In the genomic region with DNA sequence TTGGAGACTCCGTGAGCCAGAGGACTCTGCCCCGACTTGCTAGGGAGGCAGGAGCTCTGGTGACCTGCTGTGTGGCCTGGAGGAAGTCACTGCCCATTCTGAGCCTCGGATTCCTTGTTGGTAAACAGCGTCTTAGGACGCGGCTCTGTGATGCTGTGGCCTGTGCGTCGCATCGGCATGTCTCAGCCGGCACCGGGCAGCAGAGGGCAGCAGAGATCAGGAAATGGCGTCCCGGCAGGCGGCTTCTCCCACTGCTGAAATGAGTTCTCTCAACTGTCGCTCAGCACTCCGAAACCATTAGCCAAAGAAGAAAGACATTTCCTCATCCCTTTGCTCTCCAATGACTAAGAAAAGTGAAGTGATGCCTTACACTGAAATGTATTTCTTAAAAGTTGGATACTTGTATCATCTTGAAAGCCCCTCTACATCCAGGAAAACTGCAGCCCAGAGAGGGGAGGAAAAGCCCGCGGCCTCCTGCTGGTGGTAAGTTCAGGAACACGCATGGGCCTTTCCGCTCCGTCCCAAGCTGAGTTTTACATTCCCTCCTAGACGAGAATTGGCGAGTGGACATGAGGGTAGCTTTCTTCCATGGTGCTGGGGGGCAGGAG, we compare ENCODE assay signal across 9 cellular contexts.
DNase-seq lines count a peak whose midpoint lies in the region; ATAC-seq and TF ChIP-seq lines count a peak whose summit lies in the region.
"Had no signal": no experiment of that assay in that cellular context is flagged by ENCODE, and none has a peak within 500 bp of the region (broad histone marks: within the 10 kb centered on the region; RNA-seq: fewer than 3 reads in every experiment).

No MANE protein-coding gene starts in this region.

- H3K36me3 ChIP-seq in Caco-2 (ENCODE audit: control insufficient read depth, insufficient read depth, low read length) = no peaks in the 10 kb centered on the region
- no peaks in the 10 kb centered on the region for H3K36me3 ChIP-seq in PC-9 (ENCODE audit: low read depth)
- no peaks in the 10 kb centered on the region for H3K36me3 ChIP-seq in esophagus squamous epithelium

- TF ChIP-seq CTCF in Caco-2 (IDR thresholded peaks at IDR 0.05; ENCODE audit: insufficient read depth in 1 of 2, low read depth in 1 of 2, low read length in 1 of 2, severe bottlenecking in 1 of 2, unreplicated experiment in 1 of 2) = peak; percentile 85 to 93
- peak; percentile 91 for TF ChIP-seq CTCF in GM20000 (IDR thresholded peaks at IDR 0.05; ENCODE audit: extremely low read depth, missing control alignments)
- peak; percentile 80 for TF ChIP-seq CTCF in PC-9 (conservative IDR thresholded peaks at IDR 0.05)
- peak; percentile 52 to 94 (median 90) for TF ChIP-seq CTCF in esophagus squamous epithelium (IDR thresholded peaks at IDR 0.05)
- TF ChIP-seq CTCF in nephron progenitor cell (IDR thresholded peaks at IDR 0.05) = peak; percentile 82

- intact Hi-C loops in Caco-2 (cut with micrococcal nuclease; ENCODE audit: unreplicated experiment) = loop anchor here (1.0 to 10.0 kb wide), 10 partner anchors 36 to 959 kb away; no protein-coding TSS in a partner anchor
- intact Hi-C loops in PC-9 (cut with micrococcal nuclease; ENCODE audit: unreplicated experiment) = loop anchor here (2.0 to 10.0 kb wide), 4 partner anchors 662 to 958 kb away; no protein-coding TSS in a partner anchor
- intact Hi-C loops in esophagus squamous epithelium (cut with DNase I) = loop anchor here (5.0 kb wide), 1 partner anchor 794 kb away; no protein-coding TSS in a partner anchor

- H3K4me1 Mint-ChIP-seq in Caco-2 (ENCODE audit: low read depth, unreplicated experiment) = peaks cover 13% of the 10 kb centered on the region
- peaks cover 7% of the 10 kb centered on the region for H3K4me1 Mint-ChIP-seq in activated T-cell treated with anti-CD3 and anti-CD28 coated beads, Interleukin-2, amount 50 U/mL, for 24 hours (ENCODE audit: low read depth)
- peaks cover 21% of the 10 kb centered on the region for H3K4me1 Mint-ChIP-seq in nephron progenitor cell

- no peak overlapping the region for H2AFZ ChIP-seq in PC-9

- H3K27me3 Mint-ChIP-seq in Caco-2 (ENCODE audit: insufficient read depth, unreplicated experiment) = no peaks in the 10 kb centered on the region
- peaks cover 34% of the 10 kb centered on the region for H3K27me3 Mint-ChIP-seq in activated T-cell treated with anti-CD3 and anti-CD28 coated beads, Interleukin-2, amount 50 U/mL, for 24 hours
- H3K27me3 Mint-ChIP-seq in nephron progenitor cell (ENCODE audit: low read depth, poor library complexity) = peaks cover 21% of the 10 kb centered on the region

- ATAC-seq in stimulated activated naive CD8-positive, alpha-beta T cell treated with anti-CD3 and anti-CD28 coated beads, Interleukin-15, Interleukin-2, amounts not matched to agents 100 U/mL and 50 U/mL, for 24 hours = peak; percentile 82

- no peaks in the 10 kb centered on the region for H3K36me3 Mint-ChIP-seq in Caco-2 (ENCODE audit: insufficient read depth, unreplicated experiment)
- no peaks in the 10 kb centered on the region for H3K36me3 Mint-ChIP-seq in activated T-cell treated with anti-CD3 and anti-CD28 coated beads, Interleukin-2, amount 50 U/mL, for 24 hours (ENCODE audit: low read depth)
- H3K36me3 Mint-ChIP-seq in nephron progenitor cell (ENCODE audit: low read depth) = no peaks in the 10 kb centered on the region

- H3K4me3 Mint-ChIP-seq in Caco-2 (ENCODE audit: unreplicated experiment) (no peak overlapping the region), nephron progenitor cell (no peak overlapping the region)
- no peak overlapping the region for H3K4me3 Mint-ChIP-seq in activated T-cell treated with anti-CD3 and anti-CD28 coated beads, Interleukin-2, amount 50 U/mL, for 24 hours

- H3K4me3 ChIP-seq in Caco-2 (ENCODE audit: low read depth, low read length) (no peak overlapping the region), PC-9 (no peak overlapping the region), esophagus squamous epithelium (no peak overlapping the region)

- H3F3A ChIP-seq in PC-9 (ENCODE audit: insufficient read depth, low read depth) = no peaks in the 10 kb centered on the region

- DNase-seq in Caco-2 (peak; percentile 81 to 92), GM20000 (ENCODE audit: low spot score) (peak; percentile 79), HT-29 (ENCODE audit: low spot score) (peak; percentile 92), PC-9 (peak; percentile 44 to 57), esophagus squamous epithelium (lab: John Stamatoyannopoulos, UW) (peak; percentile 11), nephron progenitor cell (peak; percentile 92)
- DNase-seq in activated T-cell treated with anti-CD3 and anti-CD28 coated beads, Interleukin-2, amount 50 U/mL, for 24 hours = peak; percentile 85
- peak; percentile 85 for DNase-seq in stimulated activated naive CD8-positive, alpha-beta T cell treated with anti-CD3 and anti-CD28 coated beads, Interleukin-15, Interleukin-2, amounts not matched to agents 100 U/mL and 50 U/mL, for 24 hours

- H3K27ac ChIP-seq in PC-9 = no peak overlapping the region
- H3K27ac ChIP-seq in esophagus squamous epithelium = peak overlapping the region in 2 of 4 donors; percentile 8 to 23
- H3K27ac ChIP-seq: epithelial cell of prostate had no signal

- POLR2A ChIA-PET in Caco-2 (lab: Charles Lee) (no interaction called here), PC-9 (lab: Charles Lee; ENCODE audit: unreplicated experiment) (no interaction called here)

- H3K9me3 Mint-ChIP-seq in Caco-2 (ENCODE audit: unreplicated experiment) (no peaks in the 10 kb centered on the region), nephron progenitor cell (no peaks in the 10 kb centered on the region)
- no peaks in the 10 kb centered on the region for H3K9me3 Mint-ChIP-seq in activated T-cell treated with anti-CD3 and anti-CD28 coated beads, Interleukin-2, amount 50 U/mL, for 24 hours

- H3K4me2 ChIP-seq in PC-9 = no peak overlapping the region

- BruUV-seq in Caco-2 (replicated peaks; lab: Mats Ljungman, UMichigan) (no TSS peak), PC-9 (replicated peaks; lab: Mats Ljungman, UMichigan) (no TSS peak)

- CTCF ChIA-PET in Caco-2 (lab: Charles Lee) = interaction anchor here (0.6 to 1.2 kb wide), 4 partner anchors 28 to 531 kb away, joined by 3 to 7 read pairs (median 4); no protein-coding TSS in a partner anchor
- CTCF ChIA-PET in PC-9 (lab: Charles Lee) = no interaction called here

- H4K20me1 ChIP-seq in PC-9 (ENCODE audit: insufficient read depth) = no peaks in the 10 kb centered on the region

- H3K4me1 ChIP-seq in Caco-2 = peaks cover 13% of the 10 kb centered on the region
- H3K4me1 ChIP-seq in PC-9 (replicated peaks; ENCODE audit: insufficient read depth) = no peaks in the 10 kb centered on the region
- peaks cover 3 to 43% (median 25%) of the 10 kb centered on the region in 3 donors for H3K4me1 ChIP-seq in esophagus squamous epithelium

- WGBS in esophagus squamous epithelium, 2 donors = 31 to 33% methylated on average over 12 of the region's 23 CpGs

- H3K27me3 ChIP-seq in Caco-2 (replicated peaks; ENCODE audit: control insufficient read depth, insufficient read depth, low read length) (no peaks in the 10 kb centered on the region), PC-9 (ENCODE audit: insufficient read depth, low read depth) (peaks cover 38% of the 10 kb centered on the region), esophagus squamous epithelium (peaks cover 0 to 10% (median 0%) of the 10 kb centered on the region in 4 donors)

- no peaks in the 10 kb centered on the region for H3K9me3 ChIP-seq in Caco-2
- no peaks in the 10 kb centered on the region for H3K9me3 ChIP-seq in PC-9 (ENCODE audit: insufficient read depth, low read depth)
- no peaks in the 10 kb centered on the region for H3K9me3 ChIP-seq in esophagus squamous epithelium

- H3K27ac Mint-ChIP-seq in Caco-2 (ENCODE audit: unreplicated experiment) (peak overlapping the region; percentile 83), nephron progenitor cell (no peak overlapping the region)
- H3K27ac Mint-ChIP-seq in activated T-cell treated with anti-CD3 and anti-CD28 coated beads, Interleukin-2, amount 50 U/mL, for 24 hours = no peak overlapping the region

- no peaks in the 10 kb centered on the region for H3K79me2 ChIP-seq in PC-9 (ENCODE audit: low read depth)

- H3K9me2 ChIP-seq in PC-9 (ENCODE audit: insufficient read depth) = no peaks in the 10 kb centered on the region

- TF ChIP-seq POLR2A in esophagus squamous epithelium (IDR thresholded peaks at IDR 0.05) = no peak

Comparison
In these comparisons a context has a peak if more than half of its experiments do, and no peak if none do; other contexts are left out.
1. DNase-seq: peak in every context shown above with its lines; median percentile 92 in HT-29; 92 in nephron progenitor cell; 86 in Caco-2; 85 in activated T-cell treated with anti-CD3 and anti-CD28 coated beads, Interleukin-2, amount 50 U/mL, for 24 hours; 85 in stimulated activated naive CD8-positive, alpha-beta T cell treated with anti-CD3 and anti-CD28 coated beads, Interleukin-15, Interleukin-2, amounts not matched to agents 100 U/mL and 50 U/mL, for 24 hours; 79 in GM20000; 50 in PC-9; 11 in esophagus squamous epithelium.